ENCODE assay signal across 33 cellular contexts in genomic region chr5:3460416-3460815, GRCh38.
DNase-seq lines count a peak whose midpoint lies in the region; ATAC-seq, FAIRE-seq and TF ChIP-seq lines count a peak whose summit lies in the region.
"Had no signal": no experiment of that assay in that cellular context is flagged by ENCODE, and none has a peak within 500 bp of the region (broad histone marks: within the 10 kb centered on the region; RNA-seq: fewer than 3 reads in every experiment).

No MANE protein-coding gene starts in this region.

- H3K9me3 ChIP-seq in HepG2 (ENCODE audit: low read length) (peaks cover 15% of the 10 kb centered on the region; the same call in 1 of the 2 replicates), right lobe of liver (no peaks in the 10 kb centered on the region), IMR-90 (ENCODE audit: control insufficient read depth, insufficient read depth, low read length) (peaks cover 29% of the 10 kb centered on the region), K562 (replicated peaks; ENCODE audit: control insufficient read depth, insufficient read depth, low read depth, low read length) (no peaks in the 10 kb centered on the region)
- H3K9me3 ChIP-seq: A549; BE2C; BLaER1; BLaER1 treated with 17β-estradiol and CSF1 and Interleukin-3, amounts not matched to agents 10 nM and 100 nM; Caco-2 had no signal

- no peak for TF ChIP-seq RAD21 in HepG2 (CRISPR knock-in tag; IDR thresholded peaks at IDR 0.05)
- TF ChIP-seq RAD21 in IMR-90 (IDR thresholded peaks at IDR 0.05; ENCODE audit: low read length): no peak
- TF ChIP-seq RAD21 in K562 (CRISPR knock-in tag; conservative IDR thresholded peaks at IDR 0.05 in 1 of 2, IDR thresholded peaks at IDR 0.05 in 1 of 2): no peak

- 3% methylated on average over 2 of the region's 2 CpGs for WGBS in HepG2 (ENCODE audit: low lambda C conversion rate)
- 43% methylated on average over 2 of the region's 2 CpGs for WGBS in right lobe of liver (ENCODE audit: insufficient coverage, low coverage, low lambda C conversion rate, missing lambda C conversion rate)
- no CpG with 5 or more reads among the region's 2 CpGs for WGBS in IMR-90 (ENCODE audit: extremely low coverage in 2 of 2, insufficient read length in 1 of 2), 2 experiments
- 0% methylated on average over 2 of the region's 2 CpGs for WGBS in K562 (ENCODE audit: insufficient coverage, low coverage, missing lambda C conversion rate)

- no peaks in the 10 kb centered on the region for H3K9me1 ChIP-seq in IMR-90 (ENCODE audit: insufficient read depth, low read length)
- no peaks in the 10 kb centered on the region for H3K9me1 ChIP-seq in K562 (ENCODE audit: control insufficient read depth, insufficient read depth, low read length)

- TF ChIP-seq POLR2A in HepG2 (IDR thresholded peaks at IDR 0.05; ENCODE audit: insufficient read depth in 1 of 2, low read depth in 2 of 2, low read length in 2 of 2) (no peak), right lobe of liver (IDR thresholded peaks at IDR 0.05) (no peak), IMR-90 (IDR thresholded peaks at IDR 0.05; ENCODE audit: low read depth, low read length) (no peak), K562 (conservative IDR thresholded peaks at IDR 0.05) (no peak)

- no peak overlapping the region for H3K4me2 ChIP-seq in HepG2 (ENCODE audit: low read depth, low read length)
- no peak overlapping the region for H3K4me2 ChIP-seq in IMR-90 (ENCODE audit: low read depth, low read length)
- H3K4me2 ChIP-seq in K562 (ENCODE audit: insufficient read depth, low read length): no peak overlapping the region
- H3K4me2 ChIP-seq: A549 had no signal

- dilution Hi-C loops in IMR-90 (cut with HindIII; ENCODE audit: low sequenced_read_pairs, unreplicated experiment): no loop called here

- H3K4me1 ChIP-seq in HepG2 (ENCODE audit: insufficient read depth, low read length): no peaks in the 10 kb centered on the region
- H3K4me1 ChIP-seq in right lobe of liver: no peaks in the 10 kb centered on the region
- H3K4me1 ChIP-seq in IMR-90 (ENCODE audit: control insufficient read depth, insufficient read depth, low read length): no peaks in the 10 kb centered on the region
- H3K4me1 ChIP-seq in K562 (replicated peaks in 1 of 2; ENCODE audit: control insufficient read depth in 2 of 2, insufficient read depth in 2 of 2, low read length in 2 of 2): no peaks in the 10 kb centered on the region
- H3K4me1 ChIP-seq: A549, BE2C, Caco-2 had no signal

- H3K23ac ChIP-seq in IMR-90 (ENCODE audit: low read depth, low read length): no peak overlapping the region

- H2AK5ac ChIP-seq in IMR-90 (ENCODE audit: low read depth, low read length): no peak overlapping the region

- FAIRE-seq in HepG2 (lab: Jason Lieb, UNC) (no peak), K562 (lab: Jason Lieb, UNC) (no peak)
- FAIRE-seq: A204.1, A549, D721Med had no signal

- H2AFZ ChIP-seq in HepG2 (ENCODE audit: low read length) (no peak overlapping the region), IMR-90 (replicated peaks; ENCODE audit: low read length, poor library complexity) (no peak overlapping the region), K562 (ENCODE audit: low read depth, low read length) (no peak overlapping the region)

- no peak overlapping the region for H4K5ac ChIP-seq in IMR-90 (ENCODE audit: low read depth, low read length)

- TF ChIP-seq CTCF in HepG2 (CRISPR knock-in tag; IDR thresholded peaks at IDR 0.05) (no peak), right lobe of liver (IDR thresholded peaks at IDR 0.05) (no peak), IMR-90 (conservative IDR thresholded peaks at IDR 0.05; ENCODE audit: low read depth, low read length) (no peak), K562 (IDR thresholded peaks at IDR 0.05 in 2 of 3, conservative IDR thresholded peaks at IDR 0.05 in 1 of 3; ENCODE audit: insufficient read depth in 2 of 3, low read depth in 1 of 3, low read length in 3 of 3) (no peak)

- TF ChIP-seq EP300 in HepG2 (IDR thresholded peaks at IDR 0.05; ENCODE audit: low read depth in 2 of 2, low read length in 2 of 2): no peak
- TF ChIP-seq EP300 in HepG2 (CRISPR knock-in tag; IDR thresholded peaks at IDR 0.05; ENCODE audit: borderline replicate concordance): no peak
- no peak for TF ChIP-seq EP300 in K562 (IDR thresholded peaks at IDR 0.05; ENCODE audit: low read length)

- H3K9ac ChIP-seq in HepG2 (ENCODE audit: insufficient read depth, low read depth, low read length) (no peak overlapping the region), IMR-90 (ENCODE audit: low read depth, low read length) (no peak overlapping the region), K562 (ENCODE audit: insufficient read depth in 1 of 2, low read depth in 2 of 2, low read length in 2 of 2) (no peak overlapping the region)
- H3K9ac ChIP-seq: BLaER1; BLaER1 treated with 17β-estradiol and CSF1 and Interleukin-3, amounts not matched to agents 10 nM and 100 nM had no signal

- in situ Hi-C loops in HepG2 (cut with HindIII; ENCODE audit: extremely low pct_ligation_motif_present, low pct_unique_long_range_greater_than_20kb) (no loop called here), IMR-90 (cut with MboI; ENCODE audit: low sequenced_read_pairs) (no loop called here), K562 (cut with MboI) (no loop called here)

- no peak overlapping the region for H2BK5ac ChIP-seq in IMR-90 (ENCODE audit: low read depth, low read length, poor library complexity, severe bottlenecking)

- H2BK120ac ChIP-seq in IMR-90 (ENCODE audit: low read depth, low read length): no peak overlapping the region

- no peak overlapping the region for H4K91ac ChIP-seq in IMR-90 (ENCODE audit: insufficient read depth, low read depth, low read length)

- BruUV-seq in HepG2 (replicated peaks; lab: Mats Ljungman, UMichigan) (no TSS peak), IMR-90 (replicated peaks; lab: Mats Ljungman, UMichigan) (no TSS peak), K562 (replicated peaks; lab: Mats Ljungman, UMichigan) (no TSS peak)

- H3K56ac ChIP-seq in IMR-90 (ENCODE audit: extremely low read depth, insufficient read depth, low read length): no peak overlapping the region

- ATAC-seq in HepG2 (no peak), right lobe of liver (no peak), IMR-90 (ENCODE audit: low read depth) (no peak), K562 (no peak), GM18861 (IDR thresholded peaks at IDR 0.05; ENCODE audit: unreplicated experiment) (no peak)
- ATAC-seq: A549; CD8-positive, alpha-beta T cell had no signal

- H3K79me1 ChIP-seq in IMR-90 (ENCODE audit: low read depth in 1 of 2, low read length in 2 of 2): no peaks in the 10 kb centered on the region

- no peak overlapping the region for H4K8ac ChIP-seq in IMR-90 (ENCODE audit: low read depth in 2 of 2, low read length in 2 of 2)

- H3K18ac ChIP-seq in IMR-90 (ENCODE audit: low read depth, low read length): no peak overlapping the region

- DNase-seq in HepG2 (ENCODE audit: low spot score) (no peak), right lobe of liver (no peak), IMR-90 (no peak), K562 (ENCODE audit: extremely low read depth in 1 of 4, low spot score in 3 of 4) (no peak), anterior cingulate cortex (lab: John Stamatoyannopoulos, UW) (no peak)
- DNase-seq: 8988T; ACHN; AML-193; BE2C; C1 segment of cervical spinal cord; Caco-2; Calu3; CD4-positive, alpha-beta memory T cell; CD4-positive, alpha-beta T cell; CD4-positive, CD25-positive, alpha-beta regulatory T cell; CD8-positive, alpha-beta memory T cell; CD8-positive, alpha-beta T cell; COR-L47; DMS 273 treated with DMSO at 0.1 percent for 48 hours; DMS153; DMS53; DMS79; DMS79 treated with DMSO at 0.1 percent for 48 hours; DND-41; EL had no signal

- POLR2A ChIA-PET in HepG2 (lab: Yijun Ruan, JAX) (no interaction called here), IMR-90 (lab: Charles Lee; ENCODE audit: unreplicated experiment) (no interaction called here), K562 (lab: Yijun Ruan, JAX) (no interaction called here)

- CTCF ChIA-PET in HepG2 (lab: Yijun Ruan, JAX; ENCODE audit: low intra/inter-chr PET ratio, low total read pairs): no interaction called here
- CTCF ChIA-PET in IMR-90 (lab: Yijun Ruan, JAX): no interaction called here
- CTCF ChIA-PET in K562 (lab: Yijun Ruan, JAX; ENCODE audit: low intra/inter-chr PET ratio): no interaction called here

- H3K36me3 ChIP-seq in HepG2 (replicated peaks in 1 of 2; ENCODE audit: control insufficient read depth in 1 of 2, insufficient read depth in 2 of 2, low read length in 2 of 2) (no peaks in the 10 kb centered on the region), right lobe of liver (no peaks in the 10 kb centered on the region), IMR-90 (ENCODE audit: control insufficient read depth, insufficient read depth, low read length) (no peaks in the 10 kb centered on the region), K562 (ENCODE audit: control insufficient read depth, insufficient read depth, low read length) (no peaks in the 10 kb centered on the region)
- H3K36me3 ChIP-seq: BE2C; BLaER1; BLaER1 treated with 17β-estradiol and CSF1 and Interleukin-3, amounts not matched to agents 10 nM and 100 nM had no signal

- H3K27me3 ChIP-seq in HepG2 (ENCODE audit: control insufficient read depth in 1 of 2, insufficient read depth in 2 of 2, low read length in 2 of 2) (no peaks in the 10 kb centered on the region), right lobe of liver (no peaks in the 10 kb centered on the region), IMR-90 (ENCODE audit: control insufficient read depth, insufficient read depth, low read length) (no peaks in the 10 kb centered on the region), K562 (ENCODE audit: control insufficient read depth in 2 of 2, insufficient read depth in 2 of 2, low read length in 2 of 2) (no peaks in the 10 kb centered on the region)
- H3K27me3 ChIP-seq: BE2C; BLaER1; BLaER1 treated with 17β-estradiol and CSF1 and Interleukin-3, amounts not matched to agents 10 nM and 100 nM had no signal

- no peak overlapping the region for H2BK15ac ChIP-seq in IMR-90 (ENCODE audit: low read depth, low read length)

- H3K79me2 ChIP-seq in HepG2 (ENCODE audit: insufficient read depth, low read length) (no peaks in the 10 kb centered on the region), K562 (ENCODE audit: control insufficient read depth, insufficient read depth, low read length) (no peaks in the 10 kb centered on the region)

- H2AK9ac ChIP-seq in IMR-90 (replicated peaks; ENCODE audit: low read depth, low read length, poor library complexity): no peak overlapping the region

- H2BK20ac ChIP-seq in IMR-90 (ENCODE audit: low read depth, low read length): no peak overlapping the region

- H3K27ac ChIP-seq in HepG2 (ENCODE audit: extremely low read length, insufficient read depth, low read length) (no peak overlapping the region), right lobe of liver (no peak overlapping the region), IMR-90 (ENCODE audit: insufficient read depth, low read length) (no peak overlapping the region), K562 (ENCODE audit: extremely low read depth, low read depth, low read length) (no peak overlapping the region)
- H3K27ac ChIP-seq: 22Rv1; A549; BLaER1; BLaER1 treated with 17β-estradiol and CSF1 and Interleukin-3, amounts not matched to agents 10 nM and 100 nM; C4-2B had no signal

- no peak overlapping the region for H3K4ac ChIP-seq in IMR-90 (ENCODE audit: low read depth, low read length)

- no peaks in the 10 kb centered on the region for H4K20me1 ChIP-seq in HepG2 (ENCODE audit: insufficient read depth, low read length)
- H4K20me1 ChIP-seq in IMR-90 (ENCODE audit: insufficient read depth, low read length): no peaks in the 10 kb centered on the region
- no peaks in the 10 kb centered on the region for H4K20me1 ChIP-seq in K562 (replicated peaks; ENCODE audit: control insufficient read depth, insufficient read depth, low read length)
- H4K20me1 ChIP-seq: BLaER1; BLaER1 treated with 17β-estradiol and CSF1 and Interleukin-3, amounts not matched to agents 10 nM and 100 nM had no signal

- intact Hi-C loops in HepG2 (cut with micrococcal nuclease; ENCODE audit: unreplicated experiment): no loop called here
- intact Hi-C loops in right lobe of liver (cut with DNase I): no loop called here
- intact Hi-C loops in IMR-90 (cut with micrococcal nuclease): no loop called here
- intact Hi-C loops in K562 (cut with micrococcal nuclease): no loop called here

- no peak overlapping the region for H3K14ac ChIP-seq in IMR-90 (replicated peaks; ENCODE audit: low read depth, low read length)

- no peak overlapping the region for H3K4me3 ChIP-seq in HepG2 (replicated peaks in 1 of 3; ENCODE audit: insufficient read depth in 1 of 3, low read depth in 2 of 3, low read length in 3 of 3)
- no peak overlapping the region for H3K4me3 ChIP-seq in right lobe of liver
- H3K4me3 ChIP-seq in IMR-90 (ENCODE audit: insufficient read depth, low read depth, low read length): no peak overlapping the region
- H3K4me3 ChIP-seq in K562: no peak overlapping the region
- H3K4me3 ChIP-seq: A549; BLaER1; BLaER1 treated with 17β-estradiol and CSF1 and Interleukin-3, amounts not matched to agents 10 nM and 100 nM had no signal

Comparison
In these comparisons a context has a peak if more than half of its experiments do, and no peak if none do; other contexts are left out.
1. Of the 241 proteins assayed by ChIP-seq in both HepG2 and K562: peak only in HepG2: CEBPB; only in K562: CEBPG; in both: none; in neither: 239.